Comparison of ENCODE assay signal across 1 cellular context in genomic region chr17:58679263-58680037, GRCh38.
TF ChIP-seq lines count a peak whose summit lies in the region.

No MANE protein-coding gene starts in this region.

TF ChIP-seq in GM23338, 12 proteins besides CTCF, POLR2A, EP300 and RAD21 (continued from another document):
- TF ChIP-seq EZH2phosphoT487 (IDR thresholded peaks at IDR 0.05; ENCODE audit: unreplicated experiment) (no peak), ETS1 (IDR thresholded peaks at IDR 0.05) (peak; percentile 60), EZH2 (IDR thresholded peaks at IDR 0.05; ENCODE audit: low read depth, unreplicated experiment) (no peak), STAT1 (IDR thresholded peaks at IDR 0.05; ENCODE audit: unreplicated experiment) (no peak), ZNF331 (CRISPR knock-in tag; IDR thresholded peaks at IDR 0.05; ENCODE audit: low read depth) (peak; percentile 63), REST (IDR thresholded peaks at IDR 0.05; ENCODE audit: unreplicated experiment) (no peak), NANOG (IDR thresholded peaks at IDR 0.05; ENCODE audit: borderline replicate concordance) (no peak)
